In genomic region chr2:173909846-173910245, GRCh38 we compare ENCODE assay signal across 1 cellular context.
TF ChIP-seq lines count a peak whose summit lies in the region.

No MANE protein-coding gene starts in this region.

TF ChIP-seq in HepG2, 621 proteins besides CTCF, POLR2A, EP300 and RAD21:
- TF ChIP-seq RBM22 (optimal IDR thresholded peaks at IDR 0.05; ENCODE audit: low read length) (peak; percentile 22), ZFP82 (CRISPR knock-in tag; IDR thresholded peaks at IDR 0.05; ENCODE audit: borderline replicate concordance) (no peak)
TF ChIP-seq in HepG2: peak in this region for 1.
